8 cellular contexts compared by ENCODE assay signal in the genomic region with DNA sequence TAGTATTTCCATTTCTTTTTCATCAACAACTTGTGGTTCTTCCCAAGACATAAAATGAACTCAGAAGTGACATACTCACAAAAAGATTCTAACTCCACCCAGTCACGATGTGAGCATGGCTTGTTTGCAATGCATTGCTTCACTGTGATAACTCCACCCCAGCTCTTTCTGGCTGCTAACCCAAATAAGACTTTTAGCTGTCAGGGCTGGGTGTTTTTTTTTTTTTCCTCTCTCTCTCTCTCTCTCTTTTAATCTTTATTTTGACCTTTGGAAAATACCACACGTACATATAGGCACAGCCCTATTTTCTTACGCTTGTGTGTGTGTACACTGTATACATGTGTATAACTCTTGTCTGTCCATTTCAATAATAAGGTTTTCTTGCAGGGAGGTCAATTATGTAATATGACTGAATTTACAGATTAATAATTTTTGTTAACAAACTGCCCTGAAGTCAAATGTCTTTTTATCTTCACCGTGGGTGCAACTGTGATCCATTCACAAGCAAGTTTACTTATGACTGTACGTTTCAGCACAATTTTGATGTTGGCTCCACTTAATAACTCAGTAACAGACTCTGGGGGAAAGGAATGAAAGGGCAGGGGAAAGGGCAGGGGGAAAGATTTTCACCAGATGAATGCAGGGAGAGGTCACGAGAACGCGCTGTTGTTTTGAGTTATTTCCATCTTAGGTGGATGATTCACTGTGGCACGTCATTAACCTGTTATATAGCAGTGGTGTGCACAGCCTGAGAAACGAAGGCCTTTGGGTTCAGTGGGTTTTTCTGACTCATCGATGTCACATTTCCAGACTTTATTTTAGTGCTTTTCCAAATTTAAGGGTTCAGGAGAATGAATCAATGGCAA. TPM values are rescaled to one million over a fixed set of nuclear protein-coding genes. Genes with fewer than 3 reads are reported as not detected.
A peak's percentile ranks its signal among the peaks of the same experiment; 100 is the strongest.
DNase-seq lines count a peak whose midpoint lies in the region; TF ChIP-seq lines count a peak whose summit lies in the region.

No MANE protein-coding gene starts in this region.

- H3K27ac ChIP-seq in OCI-LY1 (ENCODE audit: low read depth, low read length, poor library complexity, severe bottlenecking) = peak overlapping the region; percentile 96

- H3K4me1 ChIP-seq in OCI-LY1 (ENCODE audit: insufficient read depth, low read length, severe bottlenecking) = peaks cover 56% of the 10 kb centered on the region

- no peaks in the 10 kb centered on the region for H3F3A ChIP-seq in OCI-LY1 (ENCODE audit: insufficient read depth, low read length)

- peaks cover 62% of the 10 kb centered on the region for H3K4me1 Mint-ChIP-seq in HFFc6 (ENCODE audit: low read depth)
- peaks cover 68% of the 10 kb centered on the region for H3K4me1 Mint-ChIP-seq in activated naive CD4-positive, alpha-beta T cell treated with anti-CD3 and anti-CD28 coated beads for 36 hours (ENCODE audit: low read depth)

- TF ChIP-seq CTCF in HFFc6 (IDR thresholded peaks at IDR 0.05) (no peak), OCI-LY1 (IDR thresholded peaks at IDR 0.05; ENCODE audit: low read length) (no peak)

- H3K9me3 ChIP-seq in OCI-LY1 (ENCODE audit: low read length) = no peaks in the 10 kb centered on the region

- no peaks in the 10 kb centered on the region for H3K27me3 ChIP-seq in OCI-LY1 (ENCODE audit: insufficient read depth, low read length)

- H3K9ac ChIP-seq in OCI-LY1 (ENCODE audit: low read length) = peak overlapping the region; percentile 42; the same call in 1 of the 2 replicates

- H3K4me2 ChIP-seq in OCI-LY1 (ENCODE audit: low read length) = peak overlapping the region; percentile 42; the same call in 1 of the 2 replicates

- peaks cover 36% of the 10 kb centered on the region for H3K36me3 ChIP-seq in OCI-LY1 (ENCODE audit: insufficient read depth, low read length)

- intact Hi-C loops in activated naive CD4-positive, alpha-beta T cell treated with anti-CD3 and anti-CD28 coated beads for 36 hours (cut with micrococcal nuclease) = loop anchor here (1.0 to 10.0 kb wide), 15 partner anchors 8 to 1848 kb away; partner anchors contain the start of genes ABI1, MASTL, PDSS1 and YME1L1

- CTCF ChIA-PET in activated naive CD4-positive, alpha-beta T cell treated with anti-CD3 and anti-CD28 coated beads for 36 hours (lab: Charles Lee) = interaction anchor here (0.6 kb wide), 1 partner anchor 272 kb away, joined by 3 read pairs; no protein-coding TSS in a partner anchor

- H3K27me3 Mint-ChIP-seq in HFFc6 (ENCODE audit: insufficient read depth) = no peaks in the 10 kb centered on the region; the same call in 1 of the 2 replicates
- no peaks in the 10 kb centered on the region for H3K27me3 Mint-ChIP-seq in activated naive CD4-positive, alpha-beta T cell treated with anti-CD3 and anti-CD28 coated beads for 36 hours (ENCODE audit: low read depth)

- H3K4me3 Mint-ChIP-seq in HFFc6 = peak overlapping the region; percentile 79
- peak overlapping the region; percentile 56 for H3K4me3 Mint-ChIP-seq in activated naive CD4-positive, alpha-beta T cell treated with anti-CD3 and anti-CD28 coated beads for 36 hours

- peaks cover 86% of the 10 kb centered on the region for H3K79me2 ChIP-seq in OCI-LY1 (ENCODE audit: insufficient read depth, low read length)

- H4K20me1 ChIP-seq in OCI-LY1 (ENCODE audit: insufficient read depth, low read length) = no peaks in the 10 kb centered on the region

- H3K36me3 Mint-ChIP-seq in HFFc6 (ENCODE audit: low read depth) = peaks cover 16% of the 10 kb centered on the region
- peaks cover 6% of the 10 kb centered on the region for H3K36me3 Mint-ChIP-seq in activated naive CD4-positive, alpha-beta T cell treated with anti-CD3 and anti-CD28 coated beads for 36 hours (ENCODE audit: low read depth)

- H2AFZ ChIP-seq in OCI-LY1 (ENCODE audit: low read length) = no peak overlapping the region

- DNase-seq in GM04503 (ENCODE audit: low read depth) (peak; percentile 55), HFFc6 (peak; percentile 94), kidney glomerular epithelial cell (lab: John Stamatoyannopoulos, UW) (peak; percentile 97), NCI-H187 (lab: John Stamatoyannopoulos, UW) (no peak), NCI-H1694 (lab: John Stamatoyannopoulos, UW) (no peak)
- DNase-seq in activated naive CD4-positive, alpha-beta T cell treated with anti-CD3 and anti-CD28 coated beads for 36 hours = peak; percentile 89
- DNase-seq in stimulated activated CD8-positive, alpha-beta memory T cell treated with anti-CD3 and anti-CD28 coated beads, Interleukin-2, amount 100 ng/mL, for 48 hours (ENCODE audit: low read depth in 2 of 2) = peak; percentile 38 to 39

- no peaks in the 10 kb centered on the region for H3K9me2 ChIP-seq in OCI-LY1 (ENCODE audit: low read depth, low read length)

- H3K27ac Mint-ChIP-seq in HFFc6 = peak overlapping the region; percentile 97
- H3K27ac Mint-ChIP-seq in activated naive CD4-positive, alpha-beta T cell treated with anti-CD3 and anti-CD28 coated beads for 36 hours = peak overlapping the region; percentile 98

- peaks cover 1% of the 10 kb centered on the region; the same call in 1 of the 2 replicates for H3K9me3 Mint-ChIP-seq in HFFc6
- no peaks in the 10 kb centered on the region for H3K9me3 Mint-ChIP-seq in activated naive CD4-positive, alpha-beta T cell treated with anti-CD3 and anti-CD28 coated beads for 36 hours

- no peak overlapping the region for H3K4me3 ChIP-seq in OCI-LY1 (ENCODE audit: low read depth, low read length, poor library complexity, severe bottlenecking)

RNA-seq across cellular contexts. Expression of gene APBB1IP, which starts 49.1 kb away (rescaled TPM):
- total RNA-seq in HFFc6 (2021; fragmentation: NEBNext Ultra II Directional; extraction: Animal tissue kit (Norgen Biotek cat#: 25700)) = 10 to 100 TPM; 30.7 to 37.6 (median 35.5) TPM
- 10 to 100 TPM; 29.4 to 30.9 TPM for total RNA-seq in activated naive CD4-positive, alpha-beta T cell treated with anti-CD3 and anti-CD28 coated beads for 36 hours

Comparison
In these comparisons a context has a peak if more than half of its experiments do, and no peak if none do; other contexts are left out.
1. DNase-seq: peak in GM04503 (single experiment), HFFc6 (single experiment), activated naive CD4-positive, alpha-beta T cell treated with anti-CD3 and anti-CD28 coated beads for 36 hours (single experiment), kidney glomerular epithelial cell (single experiment) and stimulated activated CD8-positive, alpha-beta memory T cell treated with anti-CD3 and anti-CD28 coated beads, Interleukin-2, amount 100 ng/mL, for 48 hours (2 of 2); none in NCI-H187 (0 of 2) and NCI-H1694 (single experiment).